ENCODE assay signal across 38 cellular contexts in the genomic region with DNA sequence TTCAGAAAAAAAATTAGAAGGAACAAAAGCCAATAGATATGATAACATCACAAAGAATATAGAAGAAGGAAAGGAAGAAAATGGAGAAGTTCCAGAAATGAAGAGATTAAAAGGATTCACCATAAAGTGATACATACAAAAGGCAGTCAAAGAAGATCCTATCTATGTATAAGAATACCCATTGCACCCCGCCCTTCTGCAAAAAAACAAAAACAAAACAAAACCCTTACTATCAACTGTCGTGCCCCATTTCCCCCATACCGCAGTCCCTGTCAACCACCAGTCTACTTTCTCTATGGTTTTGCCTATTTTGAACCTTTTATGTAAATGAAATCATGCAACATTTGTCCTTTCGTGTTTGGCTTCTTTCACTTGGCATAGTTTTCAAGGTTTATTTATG.
"Had no signal": no experiment of that assay in that cellular context is flagged by ENCODE, and none has a peak within 500 bp of the region (broad histone marks: within the 10 kb centered on the region; RNA-seq: fewer than 3 reads in every experiment).

No MANE protein-coding gene starts in this region.

- H3K9me3 ChIP-seq: adrenal gland, ascending aorta, body of pancreas, breast epithelium had no signal

- H3K9me3 Mint-ChIP-seq: activated naive CD4-positive, alpha-beta T cell treated with anti-CD3 and anti-CD28 coated beads for 36 hours; activated naive CD4-positive, alpha-beta T cell treated with anti-CD3 and anti-CD28 coated beads, Interleukin-2, amount 10 ng/mL, durations not matched to agents 7 days and 5 days; activated naive CD4-positive, alpha-beta T cell treated with anti-CD3 and anti-CD28 coated beads, Interleukin-2, amount 50 U/mL, for 24 hours; activated naive CD8-positive, alpha-beta T cell treated with anti-CD3 and anti-CD28 coated beads for 36 hours; activated naive CD8-positive, alpha-beta T cell treated with anti-CD3 and anti-CD28 coated beads, Interleukin-2, amount 10 ng/mL, durations not matched to agents 7 days and 5 days; activated naive CD8-positive, alpha-beta T cell treated with anti-CD3 and anti-CD28 coated beads, Interleukin-2, amount 50 U/mL, for 24 hours; activated T-cell treated with anti-CD3 and anti-CD28 coated beads, Interleukin-2, amount 50 U/mL, for 24 hours; activated T-cell treated with anti-CD3 and anti-CD28 coated beads, Interleukin-2, amount 50 U/mL, for 4 hours; activated T-cell treated with anti-CD3 and anti-CD28 coated beads, Interleukin-2, amount 50 U/mL, for 72 hours; activated T-helper 1 cell treated with anti-CD3 and anti-CD28 coated beads, Interleukin-12 subunit alpha, Interleukin-12 subunit beta, Interleukin-2, Interleukin-4 antibody, amounts not matched to agents 30 ng/mL and 10 ng/mL and 1 ng/mL, durations not matched to agents 14 hours and 24 hours and 36 hours; activated T-helper 17 cell treated with anti-CD3 and anti-CD28 coated beads, Interleukin-2, amount 50 U/mL, for 72 hours; activated T-helper 2 cell treated with anti-CD3 and anti-CD28 coated beads, Interferon-gamma antibody, Interleukin-2, Interleukin-4, amounts not matched to agents 10 μg/mL and 5 μg/mL and 100 μg/mL, durations not matched to agents 14 hours and 24 hours and 36 hours; central memory CD8-positive, alpha-beta T cell had no signal

- H3K4me3 ChIP-seq: adrenal gland, ascending aorta, body of pancreas, breast epithelium, cardiac muscle cell had no signal

- H3K4me1 ChIP-seq: adrenal gland, ascending aorta, body of pancreas, breast epithelium had no signal

- DNase-seq: activated effector memory CD4-positive, alpha-beta T cell treated with anti-CD3 and anti-CD28 coated beads, Interleukin-2, amount 50 U/mL, for 16 hours; activated effector memory CD4-positive, alpha-beta T cell treated with Interleukin-2 at 50 U/mL for 16 hours; activated gamma-delta T cell; activated gamma-delta T cell treated with Interleukin-2 at 50 U/mL for 16 hours; activated naive CD4-positive, alpha-beta T cell; activated naive CD4-positive, alpha-beta T cell treated with anti-CD3 and anti-CD28 coated beads for 36 hours; activated naive CD4-positive, alpha-beta T cell treated with anti-CD3 and anti-CD28 coated beads, Interleukin-2, amount 10 ng/mL, durations not matched to agents 7 days and 5 days; activated naive CD4-positive, alpha-beta T cell treated with anti-CD3 and anti-CD28 coated beads, Interleukin-2, amount 50 U/mL, for 16 hours; activated naive CD4-positive, alpha-beta T cell treated with Interleukin-2 at 50 U/mL for 16 hours; activated naive CD8-positive, alpha-beta T cell treated with anti-CD3 and anti-CD28 coated beads for 36 hours; activated naive CD8-positive, alpha-beta T cell treated with anti-CD3 and anti-CD28 coated beads, Interleukin-2, amount 10 ng/mL, durations not matched to agents 7 days and 5 days; activated naive CD8-positive, alpha-beta T cell treated with anti-CD3 and anti-CD28 coated beads, Interleukin-2, amount 50 U/mL, for 24 hours; activated T-cell treated with anti-CD3 and anti-CD28 coated beads, Interleukin-2, amount 50 U/mL, for 1 hour; activated T-cell treated with anti-CD3 and anti-CD28 coated beads, Interleukin-2, amount 50 U/mL, for 24 hours; activated T-cell treated with anti-CD3 and anti-CD28 coated beads, Interleukin-2, amount 50 U/mL, for 4 hours; activated T-cell treated with anti-CD3 and anti-CD28 coated beads, Interleukin-2, amount 50 U/mL, for 48 hours; activated T-cell treated with anti-CD3 and anti-CD28 coated beads, Interleukin-2, amount 50 U/mL, for 72 hours; adrenal gland; amniotic stem cell; amygdala; anterior cingulate cortex; aorta; body of pancreas; brain microvascular endothelial cell; caudate nucleus; central memory CD4-positive, alpha-beta T cell; cerebellar nuclear complex had no signal

- H3K36me3 Mint-ChIP-seq: activated naive CD4-positive, alpha-beta T cell treated with anti-CD3 and anti-CD28 coated beads, Interleukin-2, amount 10 ng/mL, durations not matched to agents 7 days and 5 days; activated naive CD4-positive, alpha-beta T cell treated with anti-CD3 and anti-CD28 coated beads, Interleukin-2, amount 50 U/mL, for 24 hours; activated naive CD4-positive, alpha-beta T cell treated with anti-CD3 and anti-CD28 coated beads, Interleukin-2, amount 50 U/mL, for 72 hours; activated naive CD8-positive, alpha-beta T cell; activated naive CD8-positive, alpha-beta T cell treated with anti-CD3 and anti-CD28 coated beads for 36 hours; activated naive CD8-positive, alpha-beta T cell treated with anti-CD3 and anti-CD28 coated beads, Interleukin-2, amount 10 ng/mL, durations not matched to agents 7 days and 5 days; brain had no signal

- ATAC-seq: activated naive CD4-positive, alpha-beta T cell treated with anti-CD3 and anti-CD28 coated beads, Interleukin-2, amount 50 U/mL, for 72 hours; activated naive CD8-positive, alpha-beta T cell treated with anti-CD3 and anti-CD28 coated beads, Interleukin-2, amount 50 U/mL, for 24 hours; activated T-cell treated with anti-CD3 and anti-CD28 coated beads, Interleukin-2, amount 50 U/mL, for 4 hours; activated T-cell treated with anti-CD3 and anti-CD28 coated beads, Interleukin-2, amount 50 U/mL, for 72 hours; activated T-helper 17 cell treated with anti-CD3 and anti-CD28 coated beads, Interleukin-2, amount 50 U/mL, for 72 hours; body of pancreas had no signal

- H3K4me1 Mint-ChIP-seq: activated naive CD4-positive, alpha-beta T cell treated with anti-CD3 and anti-CD28 coated beads, Interleukin-2, amount 10 ng/mL, durations not matched to agents 7 days and 5 days; activated naive CD4-positive, alpha-beta T cell treated with anti-CD3 and anti-CD28 coated beads, Interleukin-2, amount 50 U/mL, for 24 hours; activated naive CD8-positive, alpha-beta T cell treated with anti-CD3 and anti-CD28 coated beads for 36 hours; activated naive CD8-positive, alpha-beta T cell treated with anti-CD3 and anti-CD28 coated beads, Interleukin-2, amount 10 ng/mL, durations not matched to agents 7 days and 5 days; activated naive CD8-positive, alpha-beta T cell treated with anti-CD3 and anti-CD28 coated beads, Interleukin-2, amount 50 U/mL, for 24 hours; activated T-helper 17 cell treated with anti-CD3 and anti-CD28 coated beads, Interleukin-2, amount 50 U/mL, for 72 hours; brain; central memory CD8-positive, alpha-beta T cell had no signal

- H3K27me3 ChIP-seq: adrenal gland, ascending aorta, body of pancreas, brain microvascular endothelial cell, breast epithelium, cardiac muscle cell had no signal

- H3K27ac Mint-ChIP-seq: activated naive CD4-positive, alpha-beta T cell treated with anti-CD3 and anti-CD28 coated beads for 36 hours; activated naive CD4-positive, alpha-beta T cell treated with anti-CD3 and anti-CD28 coated beads, Interleukin-2, amount 10 ng/mL, durations not matched to agents 7 days and 5 days; activated naive CD4-positive, alpha-beta T cell treated with anti-CD3 and anti-CD28 coated beads, Interleukin-2, amount 50 U/mL, for 24 hours; activated naive CD4-positive, alpha-beta T cell treated with anti-CD3 and anti-CD28 coated beads, Interleukin-2, amount 50 U/mL, for 72 hours; activated naive CD8-positive, alpha-beta T cell; activated naive CD8-positive, alpha-beta T cell treated with anti-CD3 and anti-CD28 coated beads for 36 hours; activated naive CD8-positive, alpha-beta T cell treated with anti-CD3 and anti-CD28 coated beads, Interleukin-2, amount 10 ng/mL, durations not matched to agents 7 days and 5 days; activated naive CD8-positive, alpha-beta T cell treated with anti-CD3 and anti-CD28 coated beads, Interleukin-2, amount 50 U/mL, for 24 hours; activated T-cell treated with anti-CD3 and anti-CD28 coated beads, Interleukin-2, amount 50 U/mL, for 24 hours; activated T-cell treated with anti-CD3 and anti-CD28 coated beads, Interleukin-2, amount 50 U/mL, for 72 hours; activated T-helper 1 cell treated with anti-CD3 and anti-CD28 coated beads, Interleukin-12 subunit alpha, Interleukin-12 subunit beta, Interleukin-2, Interleukin-4 antibody, amounts not matched to agents 30 ng/mL and 10 ng/mL and 1 ng/mL, durations not matched to agents 14 hours and 24 hours and 36 hours; activated T-helper 17 cell treated with anti-CD3 and anti-CD28 coated beads, Interleukin-2, amount 50 U/mL, for 72 hours; activated T-helper 2 cell treated with anti-CD3 and anti-CD28 coated beads, Interferon-gamma antibody, Interleukin-2, Interleukin-4, amounts not matched to agents 10 μg/mL and 5 μg/mL and 100 μg/mL, durations not matched to agents 14 hours and 24 hours and 36 hours; brain had no signal

- H3K4me3 Mint-ChIP-seq: activated naive CD4-positive, alpha-beta T cell treated with anti-CD3 and anti-CD28 coated beads for 36 hours; activated naive CD4-positive, alpha-beta T cell treated with anti-CD3 and anti-CD28 coated beads, Interleukin-2, amount 10 ng/mL, durations not matched to agents 7 days and 5 days; activated naive CD4-positive, alpha-beta T cell treated with anti-CD3 and anti-CD28 coated beads, Interleukin-2, amount 50 U/mL, for 24 hours; activated naive CD8-positive, alpha-beta T cell; activated naive CD8-positive, alpha-beta T cell treated with anti-CD3 and anti-CD28 coated beads for 36 hours; activated naive CD8-positive, alpha-beta T cell treated with anti-CD3 and anti-CD28 coated beads, Interleukin-2, amount 10 ng/mL, durations not matched to agents 7 days and 5 days; activated naive CD8-positive, alpha-beta T cell treated with anti-CD3 and anti-CD28 coated beads, Interleukin-2, amount 50 U/mL, for 24 hours; activated T-cell treated with anti-CD3 and anti-CD28 coated beads, Interleukin-2, amount 50 U/mL, for 24 hours; activated T-cell treated with anti-CD3 and anti-CD28 coated beads, Interleukin-2, amount 50 U/mL, for 4 hours; activated T-cell treated with anti-CD3 and anti-CD28 coated beads, Interleukin-2, amount 50 U/mL, for 72 hours; activated T-helper 1 cell treated with anti-CD3 and anti-CD28 coated beads, Interleukin-12 subunit alpha, Interleukin-12 subunit beta, Interleukin-2, Interleukin-4 antibody, amounts not matched to agents 30 ng/mL and 10 ng/mL and 1 ng/mL, durations not matched to agents 14 hours and 24 hours and 36 hours; activated T-helper 17 cell treated with anti-CD3 and anti-CD28 coated beads, Interleukin-2, amount 50 U/mL, for 72 hours; brain; central memory CD8-positive, alpha-beta T cell had no signal

- H3K27ac ChIP-seq: adrenal gland, ascending aorta, body of pancreas, brain microvascular endothelial cell, breast epithelium, cardiac muscle cell had no signal

- H3K27me3 Mint-ChIP-seq: activated naive CD4-positive, alpha-beta T cell treated with anti-CD3 and anti-CD28 coated beads, Interleukin-2, amount 10 ng/mL, durations not matched to agents 7 days and 5 days; activated naive CD8-positive, alpha-beta T cell; activated naive CD8-positive, alpha-beta T cell treated with anti-CD3 and anti-CD28 coated beads, Interleukin-2, amount 10 ng/mL, durations not matched to agents 7 days and 5 days; activated naive CD8-positive, alpha-beta T cell treated with anti-CD3 and anti-CD28 coated beads, Interleukin-2, amount 50 U/mL, for 24 hours; activated T-cell treated with anti-CD3 and anti-CD28 coated beads, Interleukin-2, amount 50 U/mL, for 24 hours had no signal

- H3K36me3 ChIP-seq: adrenal gland, ascending aorta, brain microvascular endothelial cell, breast epithelium, cardiac muscle cell had no signal
